Comparison of ENCODE assay signal across 8 cellular contexts in genomic region chr1:192808588-192809285, GRCh38. TPM values are rescaled to one million over a fixed set of nuclear protein-coding genes. Genes with fewer than 3 reads are reported as not detected.
DNase-seq lines count a peak whose midpoint lies in the region; ATAC-seq, FAIRE-seq and TF ChIP-seq lines count a peak whose summit lies in the region.

Gene RGS2, plus strand, starts transcription at chr1:192809039. Its CDS starts 33 bp downstream, at chr1:192809072.

- no peaks in the 10 kb centered on the region for H3K36me3 Mint-ChIP-seq in progenitor cell of endocrine pancreas (ENCODE audit: insufficient read depth)

- H3K4me1 Mint-ChIP-seq in progenitor cell of endocrine pancreas (ENCODE audit: low read depth), result peaks cover 19% of the 10 kb centered on the region

- intact Hi-C loops in adrenal gland (cut with DNase I), result loop anchor here (10.0 kb wide), 2 partner anchors 216 to 334 kb away; no protein-coding TSS in a partner anchor
- intact Hi-C loops in left ventricle myocardium inferior (cut with micrococcal nuclease), result loop anchor here (5.0 kb wide), 1 partner anchor 209 kb away; no protein-coding TSS in a partner anchor
- intact Hi-C loops in upper lobe of right lung (cut with DNase I), result no loop called here

- no peaks in the 10 kb centered on the region for H3K9me3 Mint-ChIP-seq in progenitor cell of endocrine pancreas (ENCODE audit: low read depth)

- peak; percentile 68 for DNase-seq in GM12891 (ENCODE audit: insufficient read length, low spot score)
- DNase-seq in NCI-H1417 (lab: John Stamatoyannopoulos, UW), result peak; percentile 93 to 96 (median 94)
- peak; percentile 83 for DNase-seq in T follicular helper cell (ENCODE audit: low read depth)
- peak; percentile 94 to 97 (median 95) for DNase-seq in adrenal gland
- peak; percentile 92 for DNase-seq in left ventricle myocardium inferior
- DNase-seq in progenitor cell of endocrine pancreas (ENCODE audit: low spot score, unreplicated experiment), result peak; percentile 84
- DNase-seq in upper lobe of right lung, result peak; percentile 96

- peak within 1 kb of the TSS; percentile 95 for H3K27ac Mint-ChIP-seq in progenitor cell of endocrine pancreas

- H3K9me3 ChIP-seq in adrenal gland (replicated peaks in 1 of 3) (no peaks in the 10 kb centered on the region), left ventricle myocardium inferior (replicated peaks) (no peaks in the 10 kb centered on the region), upper lobe of right lung (no peaks in the 10 kb centered on the region)

- peak within 1 kb of the TSS; percentile 86 for H3K4me3 Mint-ChIP-seq in progenitor cell of endocrine pancreas (ENCODE audit: low read depth)

- H3K27me3 ChIP-seq in adrenal gland (no peaks in the 10 kb centered on the region), left ventricle myocardium inferior (ENCODE audit: low read depth) (no peaks in the 10 kb centered on the region), upper lobe of right lung (no peaks in the 10 kb centered on the region)

- ATAC-seq in HG02763 (IDR thresholded peaks at IDR 0.05; ENCODE audit: unreplicated experiment) (peak; percentile 94), upper lobe of right lung (peak; percentile 97)

- H3K4me1 ChIP-seq in adrenal gland (replicated peaks in 1 of 2), result peaks cover 9 to 35% of the 10 kb centered on the region in 2 donors
- H3K4me1 ChIP-seq in left ventricle myocardium inferior, result peaks cover 46% of the 10 kb centered on the region
- peaks cover 13% of the 10 kb centered on the region for H3K4me1 ChIP-seq in upper lobe of right lung

- H3K4me3 ChIP-seq in adrenal gland (peak within 1 kb of the TSS; percentile 17 to 95 (median 69)), left ventricle myocardium inferior (peak within 1 kb of the TSS; percentile 80), upper lobe of right lung (peak within 1 kb of the TSS; percentile 65)

- TF ChIP-seq POLR2A in GM12891 (IDR thresholded peaks at IDR 0.05; ENCODE audit: low read depth, low read length) (peak; percentile 97), adrenal gland (IDR thresholded peaks at IDR 0.05) (peak; percentile 100)

- WGBS in adrenal gland, 4 donors, result 0 to 4% (median 0%) methylated on average over 20 to 66 of the region's 66 CpGs

- peak within 1 kb of the TSS; percentile 81 to 97 (median 91) for H3K27ac ChIP-seq in adrenal gland
- peak within 1 kb of the TSS; percentile 94 for H3K27ac ChIP-seq in left ventricle myocardium inferior (replicated peaks)
- peak within 1 kb of the TSS; percentile 89 for H3K27ac ChIP-seq in upper lobe of right lung

- H3K36me3 ChIP-seq in adrenal gland (replicated peaks in 1 of 2), result peaks cover 0 to 19% of the 10 kb centered on the region in 2 donors
- peaks cover 12% of the 10 kb centered on the region for H3K36me3 ChIP-seq in left ventricle myocardium inferior
- peaks cover 11% of the 10 kb centered on the region for H3K36me3 ChIP-seq in upper lobe of right lung

- peaks cover 21% of the 10 kb centered on the region for H3K27me3 Mint-ChIP-seq in progenitor cell of endocrine pancreas

- TF ChIP-seq CTCF in adrenal gland (IDR thresholded peaks at IDR 0.05) (no peak), left ventricle myocardium inferior (IDR thresholded peaks at IDR 0.05; ENCODE audit: borderline replicate concordance) (peak; percentile 34), progenitor cell of endocrine pancreas (IDR thresholded peaks at IDR 0.05; ENCODE audit: unreplicated experiment) (peak; percentile 39), upper lobe of right lung (IDR thresholded peaks at IDR 0.05) (peak; percentile 40)

- peak; percentile 90 for FAIRE-seq in GM12891 (lab: Jason Lieb, UNC)

TF ChIP-seq in GM12891, 5 proteins besides CTCF, POLR2A, EP300 and RAD21:
- TF ChIP-seq POU2F2 (IDR thresholded peaks at IDR 0.05; ENCODE audit: low read depth, low read length), result peak; percentile 42; the same call in 1 of the 2 replicates
- TF ChIP-seq POLR2AphosphoS5 (IDR thresholded peaks at IDR 0.05; ENCODE audit: low read depth, low read length), result peak; percentile 96
- TF ChIP-seq TAF1 (IDR thresholded peaks at IDR 0.05; ENCODE audit: low read depth, low read length), result peak; percentile 93
- TF ChIP-seq PAX5 (IDR thresholded peaks at IDR 0.05; ENCODE audit: insufficient read depth, low read length, severe bottlenecking), result no peak
- no peak for TF ChIP-seq SPI1 (IDR thresholded peaks at IDR 0.05; ENCODE audit: low read depth, low read length)

RNA-seq across cellular contexts. Expression of gene RGS2, which starts in this region (rescaled TPM):
- 21.5 TPM for polyA plus RNA-seq in GM12891 (2012; ENCODE audit: low read depth, missing spikeins)
- total RNA-seq in adrenal gland (100 to 1,000 TPM in 7 of 8 donors, 10 to 100 TPM in 1; 99.2 to 366 (median 140) TPM), left ventricle myocardium inferior (15.8 TPM), progenitor cell of endocrine pancreas (21.8 and 22.4 TPM in 2 replicates), upper lobe of right lung (49.0 TPM)
- 100 to 1,000 TPM; 329 to 476 (median 459) TPM for polyA plus RNA-seq in adrenal gland

Comparison
In these comparisons a context has a peak if more than half of its experiments do, and no peak if none do; other contexts are left out.
1. Peak in every context shown above with its lines: DNase-seq, ATAC-seq, H3K4me3 ChIP-seq and H3K27ac ChIP-seq.
2. CTCF ChIP-seq: peak in left ventricle myocardium inferior (single experiment), progenitor cell of endocrine pancreas (single experiment) and upper lobe of right lung (single experiment); none in adrenal gland (0 of 6).